3 cellular contexts compared by ENCODE assay signal in the genomic region with DNA sequence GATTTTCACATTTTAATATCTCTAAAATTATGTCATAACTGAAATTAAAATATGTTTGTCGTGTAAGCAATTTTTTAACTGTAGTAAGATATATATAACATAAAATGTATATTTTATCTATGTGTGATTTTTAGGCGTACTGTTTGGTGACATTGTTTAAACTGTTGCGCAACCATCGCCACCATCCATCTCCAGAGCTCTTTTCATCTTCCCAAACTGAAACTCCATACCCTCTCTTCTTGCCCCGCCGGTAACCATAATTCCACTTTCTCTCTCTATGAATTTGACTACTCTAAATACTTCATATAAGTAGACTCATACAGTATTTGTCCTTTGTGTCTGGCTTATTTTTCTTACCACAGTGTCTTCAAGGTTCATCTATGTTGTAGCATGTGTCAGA.
TF ChIP-seq lines count a peak whose summit lies in the region.

No MANE protein-coding gene starts in this region.

TF ChIP-seq in A549, 52 proteins besides CTCF, POLR2A, EP300 and RAD21 (continued from another document):
- TF ChIP-seq, protein P1, sequence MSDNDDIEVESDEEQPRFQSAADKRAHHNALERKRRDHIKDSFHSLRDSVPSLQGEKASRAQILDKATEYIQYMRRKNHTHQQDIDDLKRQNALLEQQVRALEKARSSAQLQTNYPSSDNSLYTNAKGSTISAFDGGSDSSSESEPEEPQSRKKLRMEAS (IDR thresholded peaks at IDR 0.05) = no peak

TF ChIP-seq in IMR-90, 13 proteins besides CTCF, POLR2A, EP300 and RAD21 (continued from another document):
- no peak for TF ChIP-seq RCOR1 (IDR thresholded peaks at IDR 0.05; ENCODE audit: insufficient replicate concordance, low read length)
TF ChIP-seq in IMR-90: peak in this region for 1.

TF ChIP-seq in K562, 482 proteins besides CTCF, POLR2A, EP300 and RAD21 (continued from another document):
- TF ChIP-seq ZNF609 (CRISPR knock-in tag; IDR thresholded peaks at IDR 0.05; ENCODE audit: borderline replicate concordance) = no peak
- no peak for TF ChIP-seq CEBPG (CRISPR knock-in tag; IDR thresholded peaks at IDR 0.05)
- TF ChIP-seq CEBPG (tag; conservative IDR thresholded peaks at IDR 0.05 in 1 of 2, IDR thresholded peaks at IDR 0.05 in 1 of 2) = peak; percentile 66 to 96
- peak; percentile 90 for TF ChIP-seq CEBPB (tag; IDR thresholded peaks at IDR 0.05)
- no peak for TF ChIP-seq ZBTB34 (CRISPR knock-in tag; IDR thresholded peaks at IDR 0.05)
- no peak for TF ChIP-seq ZNF347 (CRISPR knock-in tag; IDR thresholded peaks at IDR 0.05; ENCODE audit: low read depth)
- peak; percentile 60 for TF ChIP-seq ZNF316 (IDR thresholded peaks at IDR 0.05)
TF ChIP-seq in K562: peak in this region for 4.
